Comparison of ENCODE assay signal across 8 cellular contexts in the genomic region with DNA sequence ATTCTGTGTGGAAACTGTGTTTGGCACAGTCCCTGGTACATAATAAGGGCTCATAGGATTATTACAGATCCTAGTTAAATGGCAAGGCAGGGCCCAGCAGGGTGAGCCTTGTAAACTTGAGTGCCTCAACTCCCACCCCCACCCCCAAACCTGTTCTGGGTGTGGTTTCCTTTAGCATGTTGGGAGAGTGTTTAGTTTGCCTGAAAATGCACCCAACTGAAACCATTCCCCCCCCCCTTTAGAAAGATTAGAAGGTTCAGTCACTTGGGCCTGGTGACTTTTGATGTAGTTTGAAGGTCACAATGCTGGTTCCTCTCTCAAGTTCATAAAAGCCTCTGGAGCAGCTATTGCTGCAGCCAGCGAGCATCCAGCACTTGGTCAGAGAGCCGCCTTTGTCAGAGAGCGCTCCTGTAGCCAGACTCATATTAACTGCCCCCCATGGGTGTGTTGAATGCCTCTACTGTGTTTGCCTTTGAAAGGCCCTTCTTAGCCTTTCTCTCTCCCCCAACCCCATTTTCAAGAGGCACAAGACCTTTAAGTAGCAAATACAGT.
DNase-seq lines count a peak whose midpoint lies in the region; ATAC-seq and TF ChIP-seq lines count a peak whose summit lies in the region.

No MANE protein-coding gene starts in this region.

- peak overlapping the region; percentile 31 for H3K4me3 Mint-ChIP-seq in WTC11

- TF ChIP-seq CTCF in WTC11 (IDR thresholded peaks at IDR 0.05) (no peak), right lobe of liver (IDR thresholded peaks at IDR 0.05) (no peak)

- H3K27ac ChIP-seq in ACC112 (ENCODE audit: low read depth, low read length) (peak overlapping the region; percentile 100), right lobe of liver (peak overlapping the region; percentile 27 to 51 (median 46))

- POLR2A ChIA-PET in WTC11 (lab: Charles Lee): no interaction called here

- peaks cover 8% of the 10 kb centered on the region for H3K9me3 Mint-ChIP-seq in WTC11

- peaks cover 77% of the 10 kb centered on the region for H3K4me1 Mint-ChIP-seq in WTC11

- H3K79me2 ChIP-seq in ACC112 (ENCODE audit: control insufficient read depth, insufficient read depth, low read length, unreplicated experiment): peaks cover 75% of the 10 kb centered on the region

- H3K27me3 Mint-ChIP-seq in WTC11 (ENCODE audit: low read depth): no peaks in the 10 kb centered on the region

- peaks cover 8% of the 10 kb centered on the region for H3K36me3 Mint-ChIP-seq in WTC11

- H3K36me3 ChIP-seq in ACC112 (ENCODE audit: insufficient read depth, low read length) (no peaks in the 10 kb centered on the region), right lobe of liver (no peaks in the 10 kb centered on the region)

- H3K4me3 ChIP-seq in ACC112 (ENCODE audit: low read depth, low read length): no peak overlapping the region
- no peak overlapping the region for H3K4me3 ChIP-seq in right lobe of liver

- 100% methylated on average over 1 of the region's 3 CpGs for WGBS in right lobe of liver (ENCODE audit: insufficient coverage, low coverage, low lambda C conversion rate, missing lambda C conversion rate)

- CTCF ChIA-PET in WTC11 (lab: Charles Lee): interaction anchor here (0.6 to 1.0 kb wide), 3 partner anchors 11 to 270 kb away, joined by 3 to 4 read pairs (median 4); no protein-coding TSS in a partner anchor

- intact Hi-C loops in right lobe of liver (cut with DNase I): loop anchor here in 1 of 2 donors (10.0 kb wide), 1 partner anchor 55 kb away; no protein-coding TSS in a partner anchor

- H3K27ac Mint-ChIP-seq in WTC11: peak overlapping the region; percentile 80

- TF ChIP-seq POLR2A in right lobe of liver (IDR thresholded peaks at IDR 0.05): no peak

- H2AFZ ChIP-seq in ACC112 (ENCODE audit: low read length, unreplicated experiment): no peak overlapping the region

- ATAC-seq in GM21526 (IDR thresholded peaks at IDR 0.05; ENCODE audit: low FRiP score, unreplicated experiment) (peak; percentile 23), WTC11 (peak; percentile 71), right lobe of liver (no peak)

- H3K9me3 ChIP-seq in right lobe of liver: no peaks in the 10 kb centered on the region

- DNase-seq in WTC11 (ENCODE audit: low spot score) (no peak), right lobe of liver (no peak), iPS-NIHi7 (ENCODE audit: extremely low spot score) (no peak), SIG-M5 treated with dmso at 0.1 percent for 504 hours (lab: John Stamatoyannopoulos, UW; ENCODE audit: unreplicated experiment) (no peak), COLO668 (lab: John Stamatoyannopoulos, UW; ENCODE audit: unreplicated experiment) (no peak)
- no peak for DNase-seq in stimulated activated CD4-positive, alpha-beta T cell treated with anti-CD3 and anti-CD28 coated beads, Interleukin-4, amount 100 ng/mL, for 4 hours

- H3K4me1 ChIP-seq in ACC112 (ENCODE audit: control insufficient read depth, insufficient read depth, low read length, unreplicated experiment) (peaks cover 66% of the 10 kb centered on the region), right lobe of liver (peaks cover 0 to 98% (median 47%) of the 10 kb centered on the region in 4 donors)

- H3K27me3 ChIP-seq in ACC112 (ENCODE audit: insufficient read depth, low read length) (no peaks in the 10 kb centered on the region), right lobe of liver (no peaks in the 10 kb centered on the region)

TF ChIP-seq in WTC11, 78 proteins besides CTCF, POLR2A, EP300 and RAD21:
- no peak for TF ChIP-seq JAZF1 (CRISPR knock-in tag; IDR thresholded peaks at IDR 0.05)
- TF ChIP-seq ZNF423 (CRISPR knock-in tag; IDR thresholded peaks at IDR 0.05): no peak
- TF ChIP-seq EMX1 (CRISPR knock-in tag; IDR thresholded peaks at IDR 0.05): no peak
- TF ChIP-seq PREB (CRISPR knock-in tag; IDR thresholded peaks at IDR 0.05; ENCODE audit: borderline replicate concordance): no peak
- TF ChIP-seq TCF7 (CRISPR knock-in tag; IDR thresholded peaks at IDR 0.05; ENCODE audit: low read depth): no peak
- TF ChIP-seq NR3C1 (CRISPR knock-in tag; conservative IDR thresholded peaks at IDR 0.05; ENCODE audit: low read depth): no peak
- no peak for TF ChIP-seq TP53 (CRISPR knock-in tag; IDR thresholded peaks at IDR 0.05)
- no peak for TF ChIP-seq SMAD4 (CRISPR knock-in tag; IDR thresholded peaks at IDR 0.05)
- TF ChIP-seq SMAD3 (CRISPR knock-in tag; IDR thresholded peaks at IDR 0.05; ENCODE audit: borderline replicate concordance): no peak
- TF ChIP-seq FOXK1 (CRISPR knock-in tag; IDR thresholded peaks at IDR 0.05): no peak
- TF ChIP-seq KAT7 (CRISPR knock-in tag; IDR thresholded peaks at IDR 0.05; ENCODE audit: borderline replicate concordance): no peak
- TF ChIP-seq NR1H2 (CRISPR knock-in tag; IDR thresholded peaks at IDR 0.05): no peak
- TF ChIP-seq NFATC4 (CRISPR knock-in tag; IDR thresholded peaks at IDR 0.05): no peak

Comparison
In these comparisons a context has a peak if more than half of its experiments do, and no peak if none do; other contexts are left out.
1. ATAC-seq: peak in GM21526 (single experiment) and WTC11 (single experiment); none in right lobe of liver (0 of 4).